29 cellular contexts compared by ENCODE assay signal in the genomic region with DNA sequence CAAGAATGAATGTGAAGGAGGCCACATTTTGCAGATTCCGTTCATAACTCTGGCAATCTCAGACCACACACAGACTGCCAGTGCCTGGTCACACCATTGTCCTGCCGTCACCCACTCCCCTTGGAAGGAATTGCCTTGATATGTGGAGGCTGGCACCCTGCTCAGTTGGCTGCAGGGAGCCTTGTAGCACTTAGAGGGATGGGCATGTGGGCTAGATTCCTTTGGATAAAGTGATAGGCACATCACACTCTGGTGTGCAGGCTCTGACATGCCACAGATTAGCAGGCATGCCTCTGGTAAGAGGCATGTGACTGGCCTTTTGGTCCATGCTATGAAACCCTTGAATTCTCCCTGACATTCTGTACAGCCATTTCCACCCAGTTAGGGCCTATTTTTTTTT.
A peak's percentile ranks its signal among the peaks of the same experiment; 100 is the strongest.
DNase-seq lines count a peak whose midpoint lies in the region; ATAC-seq and TF ChIP-seq lines count a peak whose summit lies in the region.
"Had no signal": no experiment of that assay in that cellular context is flagged by ENCODE, and none has a peak within 500 bp of the region (broad histone marks: within the 10 kb centered on the region; RNA-seq: fewer than 3 reads in every experiment).

No MANE protein-coding gene starts in this region.

- peak overlapping the region; percentile 44 for H3K4me2 ChIP-seq in mammary epithelial cell (ENCODE audit: insufficient read depth, low read depth, low read length)
- H3K4me2 ChIP-seq: smooth muscle cell had no signal

- no peak overlapping the region for H3K4me3 ChIP-seq in HEK293 (ENCODE audit: low read depth, low read length)
- H3K4me3 ChIP-seq in mammary epithelial cell (replicated peaks in 1 of 3; ENCODE audit: insufficient read depth in 1 of 3, low read depth in 2 of 3, low read length in 3 of 3): no peak overlapping the region
- no peak overlapping the region for H3K4me3 ChIP-seq in left ventricle myocardium inferior
- H3K4me3 ChIP-seq: cardiac muscle cell, coronary artery, HAP-1, smooth muscle cell, thoracic aorta, vagina had no signal

- CTCF ChIA-PET in HEK293 (lab: Yijun Ruan, JAX) (interaction anchor here (0.6 kb wide), 1 partner anchor 341 kb away, joined by 4 read pairs; no protein-coding TSS in a partner anchor), mammary epithelial cell (lab: Charles Lee; ENCODE audit: low non-redundant PET) (no interaction called here)

- H3K36me3 ChIP-seq in HEK293 (ENCODE audit: control insufficient read depth in 2 of 2, insufficient read depth in 1 of 2, low read length in 2 of 2) (no peaks in the 10 kb centered on the region), mammary epithelial cell (ENCODE audit: insufficient read depth, low read length) (no peaks in the 10 kb centered on the region), left ventricle myocardium inferior (no peaks in the 10 kb centered on the region)
- H3K36me3 ChIP-seq: BE2C, cardiac muscle cell, HAP-1, thoracic aorta, vagina had no signal

- H3K27me3 ChIP-seq in mammary epithelial cell (ENCODE audit: insufficient read depth, low read length) (no peaks in the 10 kb centered on the region), left ventricle myocardium inferior (ENCODE audit: low read depth) (no peaks in the 10 kb centered on the region)
- H3K27me3 ChIP-seq: BE2C, cardiac muscle cell, vagina had no signal

- POLR2A ChIA-PET in HEK293 (lab: Yijun Ruan, JAX): no interaction called here

- DNase-seq in mammary epithelial cell (peak; percentile 70), left ventricle myocardium inferior (peak; percentile 25), retina (peak; percentile 20)
- no peak for DNase-seq in stimulated activated CD4-positive, alpha-beta T cell treated with anti-CD3 and anti-CD28 coated beads, Interleukin-15, amount 100 ng/mL, for 24 hours
- DNase-seq: activated CD4-positive, alpha-beta T cell treated with anti-CD3 and anti-CD28 coated beads for 36 hours; activated CD8-positive, alpha-beta T cell treated with anti-CD3 and anti-CD28 coated beads, Interleukin-2, amount 10 ng/mL, durations not matched to agents 7 days and 5 days; BE2C; CD8-positive, alpha-beta memory T cell; effector memory CD8-positive, alpha-beta T cell; foreskin fibroblast; IMR-90; MV-4-11; NCI-H1436; NCI-H2081 treated with DMSO at 0.1 percent for 48 hours; NCI-H226; NCI-H69; nephron progenitor cell; stimulated activated CD4-positive, alpha-beta T cell treated with anti-CD3 and anti-CD28 coated beads, Interleukin-2, amount 100 ng/mL, for 24 hours; T1000 had no signal

- dilution Hi-C loops in mammary epithelial cell (cut with HindIII; ENCODE audit: low sequenced_read_pairs): no loop called here

- H3K9ac ChIP-seq in mammary epithelial cell (ENCODE audit: insufficient read depth, low read length): no peak overlapping the region

- WGBS in mammary epithelial cell (ENCODE audit: low coverage, missing lambda C conversion rate): 22% methylated on average over 2 of the region's 2 CpGs

- TF ChIP-seq CTCF in HEK293 (tag by site-specific recombination; IDR thresholded peaks at IDR 0.05) (no peak), mammary epithelial cell (conservative IDR thresholded peaks at IDR 0.05 in 1 of 2, IDR thresholded peaks at IDR 0.05 in 1 of 2; ENCODE audit: extremely low read depth in 1 of 2, insufficient read depth in 1 of 2, low read depth in 1 of 2, low read length in 2 of 2) (no peak), left ventricle myocardium inferior (IDR thresholded peaks at IDR 0.05; ENCODE audit: borderline replicate concordance) (no peak)

- no TSS peak for BruUV-seq in mammary epithelial cell (replicated peaks; lab: Mats Ljungman, UMichigan)

- ATAC-seq in HG03196 (IDR thresholded peaks at IDR 0.05; ENCODE audit: unreplicated experiment): no peak
- ATAC-seq in HG03520 (IDR thresholded peaks at IDR 0.05; ENCODE audit: unreplicated experiment): no peak
- ATAC-seq: activated CD4-positive, alpha-beta T cell treated with anti-CD3 and anti-CD28 coated beads for 36 hours; activated CD8-positive, alpha-beta T cell treated with anti-CD3 and anti-CD28 coated beads, Interleukin-2, amount 10 ng/mL, durations not matched to agents 7 days and 5 days; effector memory CD8-positive, alpha-beta T cell had no signal

- peak overlapping the region; percentile 74 for H2AFZ ChIP-seq in mammary epithelial cell (ENCODE audit: low read depth, low read length)

- H3K9me3 ChIP-seq in HEK293 (ENCODE audit: control insufficient read depth, insufficient read depth, low read depth, low read length) (no peaks in the 10 kb centered on the region), mammary epithelial cell (replicated peaks; ENCODE audit: insufficient read depth, low read length) (no peaks in the 10 kb centered on the region), left ventricle myocardium inferior (replicated peaks) (no peaks in the 10 kb centered on the region)
- H3K9me3 ChIP-seq: BE2C, HAP-1, thoracic aorta, vagina had no signal

- H3K27ac ChIP-seq in HEK293 (ENCODE audit: extremely low read depth, low read depth, low read length) (no peak overlapping the region), mammary epithelial cell (ENCODE audit: insufficient read depth, low read depth, low read length) (no peak overlapping the region), left ventricle myocardium inferior (replicated peaks) (peak overlapping the region; percentile 58)
- H3K27ac ChIP-seq: cardiac muscle cell, coronary artery, thoracic aorta, vagina, VCaP had no signal

- in situ Hi-C loops in mammary epithelial cell (cut with MboI; ENCODE audit: low sequenced_read_pairs in 2 of 2): no loop called here

- H3K4me1 ChIP-seq in HEK293 (ENCODE audit: control insufficient read depth, insufficient read depth, low read length): no peaks in the 10 kb centered on the region
- H3K4me1 ChIP-seq in mammary epithelial cell (ENCODE audit: insufficient read depth, low read length): peaks cover 26% of the 10 kb centered on the region
- H3K4me1 ChIP-seq in left ventricle myocardium inferior: peaks cover 19% of the 10 kb centered on the region
- H3K4me1 ChIP-seq: BE2C, HAP-1 had no signal

- H4K20me1 ChIP-seq in mammary epithelial cell (ENCODE audit: insufficient read depth, low read length): no peaks in the 10 kb centered on the region

- intact Hi-C loops in mammary epithelial cell (cut with micrococcal nuclease): no loop called here
- intact Hi-C loops in left ventricle myocardium inferior (cut with micrococcal nuclease): no loop called here

- H3K79me2 ChIP-seq in mammary epithelial cell (ENCODE audit: insufficient read depth, low read length): no peaks in the 10 kb centered on the region

TF ChIP-seq in HEK293, 187 proteins besides CTCF, POLR2A, EP300 and RAD21:
- no peak for TF ChIP-seq HOXC10 (CRISPR knock-in tag; IDR thresholded peaks at IDR 0.05)
- TF ChIP-seq ZIC2 (tag by site-specific recombination; IDR thresholded peaks at IDR 0.05): peak; percentile 21; the same call in 1 of the 2 replicates
- TF ChIP-seq, protein P1, sequence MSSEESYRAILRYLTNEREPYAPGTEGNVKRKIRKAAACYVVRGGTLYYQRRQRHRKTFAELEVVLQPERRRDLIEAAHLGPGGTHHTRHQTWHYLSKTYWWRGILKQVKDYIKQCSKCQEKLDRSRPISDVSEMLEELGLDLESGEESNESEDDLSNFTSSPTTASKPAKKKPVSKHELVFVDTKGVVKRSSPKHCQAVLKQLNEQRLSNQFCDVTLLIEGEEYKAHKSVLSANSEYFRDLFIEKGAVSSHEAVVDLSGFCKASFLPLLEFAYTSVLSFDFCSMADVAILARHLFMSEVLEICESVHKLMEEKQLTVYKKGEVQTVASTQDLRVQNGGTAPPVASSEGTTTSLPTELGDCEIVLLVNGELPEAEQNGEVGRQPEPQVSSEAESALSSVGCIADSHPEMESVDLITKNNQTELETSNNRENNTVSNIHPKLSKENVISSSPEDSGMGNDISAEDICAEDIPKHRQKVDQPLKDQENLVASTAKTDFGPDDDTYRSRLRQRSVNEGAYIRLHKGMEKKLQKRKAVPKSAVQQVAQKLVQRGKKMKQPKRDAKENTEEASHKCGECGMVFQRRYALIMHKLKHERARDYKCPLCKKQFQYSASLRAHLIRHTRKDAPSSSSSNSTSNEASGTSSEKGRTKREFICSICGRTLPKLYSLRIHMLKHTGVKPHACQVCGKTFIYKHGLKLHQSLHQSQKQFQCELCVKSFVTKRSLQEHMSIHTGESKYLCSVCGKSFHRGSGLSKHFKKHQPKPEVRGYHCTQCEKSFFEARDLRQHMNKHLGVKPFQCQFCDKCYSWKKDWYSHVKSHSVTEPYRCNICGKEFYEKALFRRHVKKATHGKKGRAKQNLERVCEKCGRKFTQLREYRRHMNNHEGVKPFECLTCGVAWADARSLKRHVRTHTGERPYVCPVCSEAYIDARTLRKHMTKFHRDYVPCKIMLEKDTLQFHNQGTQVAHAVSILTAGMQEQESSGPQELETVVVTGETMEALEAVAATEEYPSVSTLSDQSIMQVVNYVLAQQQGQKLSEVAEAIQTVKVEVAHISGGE (tag by site-specific recombination; conservative IDR thresholded peaks at IDR 0.05; ENCODE audit: low read depth): no peak
- no peak for TF ChIP-seq ZSCAN16 (tag by site-specific recombination; IDR thresholded peaks at IDR 0.05)
